In the genomic region with DNA sequence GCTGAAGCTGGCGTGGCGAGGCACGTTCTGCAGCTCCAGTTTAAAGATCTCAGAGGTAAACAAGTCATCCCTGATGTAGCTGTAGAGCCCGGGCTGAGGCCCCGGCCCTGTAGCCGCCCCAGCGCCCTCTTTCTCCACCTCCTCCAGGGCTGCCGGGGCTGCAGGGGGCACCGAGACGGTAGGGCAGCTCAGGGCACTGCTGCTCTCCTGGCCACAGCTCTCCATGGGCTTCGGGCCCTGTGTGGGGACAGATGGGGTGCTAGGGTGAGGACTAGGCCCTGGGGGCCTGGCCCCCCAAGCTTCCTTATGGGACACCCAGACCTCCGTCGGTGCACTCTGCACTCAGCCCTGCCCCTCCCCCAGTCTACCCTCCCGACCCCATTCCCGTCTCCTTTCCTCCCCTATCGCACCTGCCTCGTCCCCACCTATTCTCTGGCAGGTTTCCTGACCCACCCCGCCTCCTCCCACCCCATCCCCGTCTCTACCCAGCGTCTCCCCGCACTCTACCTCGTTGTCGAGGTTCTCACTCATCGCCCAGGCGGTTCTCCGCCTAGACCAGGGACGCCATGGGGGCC, we compare ENCODE assay signal across 1 cellular context.
TF ChIP-seq lines count a peak whose summit lies in the region.

No MANE protein-coding gene starts in this region.

TF ChIP-seq in endothelial cell of umbilical vein, 7 proteins besides CTCF, POLR2A, EP300 and RAD21:
- no peak for TF ChIP-seq EZH2 (IDR thresholded peaks at IDR 0.05; ENCODE audit: borderline replicate concordance, low read depth, low read length, severe bottlenecking)
- no peak for TF ChIP-seq FOS (IDR thresholded peaks at IDR 0.05; ENCODE audit: borderline replicate concordance, insufficient read depth, low read length)
- no peak for TF ChIP-seq JUN (IDR thresholded peaks at IDR 0.05; ENCODE audit: borderline replicate concordance, insufficient read depth, insufficient read length, low read depth)
- no peak for TF ChIP-seq GATA2 (IDR thresholded peaks at IDR 0.05; ENCODE audit: insufficient read depth, insufficient read length, low read depth, low read length)
- TF ChIP-seq POLR2AphosphoS5 (IDR thresholded peaks at IDR 0.05; ENCODE audit: insufficient read depth, low read depth, low read length), result no peak
- TF ChIP-seq MYC (IDR thresholded peaks at IDR 0.05; ENCODE audit: low read depth, low read length), result no peak
- TF ChIP-seq, protein P1, sequence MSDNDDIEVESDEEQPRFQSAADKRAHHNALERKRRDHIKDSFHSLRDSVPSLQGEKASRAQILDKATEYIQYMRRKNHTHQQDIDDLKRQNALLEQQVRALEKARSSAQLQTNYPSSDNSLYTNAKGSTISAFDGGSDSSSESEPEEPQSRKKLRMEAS (IDR thresholded peaks at IDR 0.05; ENCODE audit: insufficient read depth, insufficient read length), result no peak
TF ChIP-seq in endothelial cell of umbilical vein: peak in this region for 0.
